In the genomic region with DNA sequence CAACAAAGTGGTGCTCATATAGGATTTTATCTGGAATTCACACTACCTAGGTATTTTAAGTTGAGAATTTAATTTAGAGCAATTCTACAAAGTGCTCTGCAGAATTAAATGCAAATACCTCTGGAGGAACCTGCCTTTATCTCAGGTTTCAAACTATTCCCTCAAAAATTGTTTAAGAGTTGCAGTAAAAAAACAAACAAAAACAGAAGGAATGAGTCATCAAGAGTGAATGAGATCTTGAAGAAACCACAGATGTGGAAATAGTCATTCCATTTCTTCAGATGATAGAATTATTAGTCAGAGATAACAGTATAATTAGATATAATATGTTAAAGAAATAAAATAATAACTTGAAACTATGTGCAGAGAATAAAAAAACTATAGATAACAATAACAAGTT, we compare ENCODE assay signal across 22 cellular contexts.
DNase-seq lines count a peak whose midpoint lies in the region; ATAC-seq, FAIRE-seq and TF ChIP-seq lines count a peak whose summit lies in the region.
"Had no signal": no experiment of that assay in that cellular context is flagged by ENCODE, and none has a peak within 500 bp of the region (broad histone marks: within the 10 kb centered on the region; RNA-seq: fewer than 3 reads in every experiment).

No MANE protein-coding gene starts in this region.

- H3K4me3 ChIP-seq in GM23248 (no peak overlapping the region), SK-N-SH (ENCODE audit: low read depth in 2 of 2, low read length in 1 of 2) (no peak overlapping the region)
- H3K4me3 ChIP-seq: gastroesophageal sphincter, GM23338, right lobe of liver had no signal

- peak; percentile 63 for DNase-seq in GM23248
- no peak for DNase-seq in SK-N-SH
- peak; percentile 40 for DNase-seq in dermis blood vessel endothelial cell
- DNase-seq in non-pigmented ciliary epithelial cell (ENCODE audit: low read depth): peak; percentile 55
- no peak for DNase-seq in activated gamma-delta T cell treated with Interleukin-2 at 50 U/mL for 16 hours
- no peak for DNase-seq in effector CD8-positive, alpha-beta T cell (lab: John Stamatoyannopoulos, UW)
- DNase-seq in GM12892 (ENCODE audit: insufficient read length): no peak
- DNase-seq: activated CD4-positive, alpha-beta memory T cell treated with anti-CD3 and anti-CD28 coated beads for 36 hours; activated T-cell treated with anti-CD3 and anti-CD28 coated beads, Interleukin-2, amount 50 U/mL, for 24 hours; central memory CD4-positive, alpha-beta T cell; Karpas-422; NCI-H1436; right lobe of liver; stimulated activated CD4-positive, alpha-beta T cell treated with anti-CD3 and anti-CD28 coated beads, Interleukin-2, amount 100 ng/mL, for 24 hours; substantia nigra; T-helper 17 cell had no signal

- no peak overlapping the region for H3K4me2 ChIP-seq in GM23248 (ENCODE audit: unreplicated experiment)
- H3K4me2 ChIP-seq in SK-N-SH: no peak overlapping the region
- H3K4me2 ChIP-seq: GM23338 had no signal

- FAIRE-seq in GM12892 (lab: Jason Lieb, UNC): no peak
- FAIRE-seq: D721Med had no signal

- H3K4me1 ChIP-seq in GM23248 (ENCODE audit: insufficient read depth): peaks cover 11% of the 10 kb centered on the region; the same call in 1 of the 2 replicates
- peaks cover 0 to 14% of the 10 kb centered on the region in 2 experiments; a peak in 3 of 4 replicates for H3K4me1 ChIP-seq in SK-N-SH (ENCODE audit: control insufficient read depth in 1 of 2, insufficient read depth in 2 of 2, low read depth in 1 of 2, low read length in 1 of 2)
- H3K4me1 ChIP-seq: gastroesophageal sphincter, right lobe of liver had no signal

- 0 out of 2 replicates have a peak, but pooled peaks cover 31% of the 10 kb centered on the region for H3K27me3 ChIP-seq in GM23248 (replicated peaks; ENCODE audit: insufficient read depth)
- H3K27me3 ChIP-seq in SK-N-SH (ENCODE audit: insufficient read depth): no peaks in the 10 kb centered on the region
- H3K27me3 ChIP-seq: right lobe of liver had no signal

- CTCF ChIA-PET in SK-N-SH (lab: Yijun Ruan, JAX): interaction anchor here (1.8 kb wide), 1 partner anchor 9 kb away, joined by 12 read pairs; no protein-coding TSS in a partner anchor

- H3K36me3 ChIP-seq in GM23248 (ENCODE audit: low read depth): no peaks in the 10 kb centered on the region
- no peaks in the 10 kb centered on the region for H3K36me3 ChIP-seq in SK-N-SH (replicated peaks in 1 of 2; ENCODE audit: control insufficient read depth in 1 of 2, insufficient read depth in 2 of 2, low read length in 1 of 2)
- H3K36me3 ChIP-seq: gastroesophageal sphincter, right lobe of liver had no signal

- no peak for TF ChIP-seq EP300 in SK-N-SH (IDR thresholded peaks at IDR 0.05; ENCODE audit: borderline replicate concordance in 1 of 2, low read depth in 1 of 2, low read length in 1 of 2)

- H4K20me1 ChIP-seq in GM23248 (ENCODE audit: insufficient read depth): no peaks in the 10 kb centered on the region
- no peaks in the 10 kb centered on the region for H4K20me1 ChIP-seq in SK-N-SH (ENCODE audit: insufficient read depth)

- POLR2A ChIA-PET in SK-N-SH (lab: Yijun Ruan, JAX): no interaction called here

- in situ Hi-C loops in GM23248 (cut with MboI): no loop called here

- H3K9me3 ChIP-seq in GM23248 (ENCODE audit: low read depth): no peaks in the 10 kb centered on the region
- H3K9me3 ChIP-seq in SK-N-SH: no peaks in the 10 kb centered on the region
- H3K9me3 ChIP-seq: gastroesophageal sphincter, right lobe of liver had no signal

- H3K9ac ChIP-seq in GM23248 (no peak overlapping the region), SK-N-SH (no peak overlapping the region)

- TF ChIP-seq CTCF in SK-N-SH (IDR thresholded peaks at IDR 0.05): no peak

- H3K9me2 ChIP-seq in GM23248 (ENCODE audit: insufficient read depth): no peaks in the 10 kb centered on the region
- H3K9me2 ChIP-seq in SK-N-SH: no peaks in the 10 kb centered on the region

- H3K79me2 ChIP-seq in GM23248 (ENCODE audit: insufficient read depth) (no peaks in the 10 kb centered on the region), SK-N-SH (ENCODE audit: insufficient read depth) (no peaks in the 10 kb centered on the region)

- TF ChIP-seq RAD21 in SK-N-SH (IDR thresholded peaks at IDR 0.05; ENCODE audit: low read length): no peak

- no peak overlapping the region for H3K27ac ChIP-seq in GM23248
- no peak overlapping the region for H3K27ac ChIP-seq in SK-N-SH (ENCODE audit: low read depth in 2 of 2, low read length in 1 of 2)
- H3K27ac ChIP-seq: gastroesophageal sphincter, right lobe of liver had no signal

- no peak for ATAC-seq in GM19351 (IDR thresholded peaks at IDR 0.05; ENCODE audit: unreplicated experiment)
- ATAC-seq: activated naive CD4-positive, alpha-beta T cell treated with anti-CD3 and anti-CD28 coated beads, Interleukin-2, amount 50 U/mL, for 72 hours; gastroesophageal sphincter; GM23338; right lobe of liver; Right ventricle myocardium inferior; T-helper 17 cell had no signal

- H3F3A ChIP-seq in GM23248 (ENCODE audit: insufficient read depth) (no peaks in the 10 kb centered on the region), SK-N-SH (replicated peaks; ENCODE audit: insufficient read depth) (no peaks in the 10 kb centered on the region)

- no peak for TF ChIP-seq POLR2A in GM12892 (IDR thresholded peaks at IDR 0.05; ENCODE audit: low read depth, low read length)

- H2AFZ ChIP-seq in GM23248 (no peak overlapping the region), SK-N-SH (ENCODE audit: low read depth) (no peak overlapping the region)
- H2AFZ ChIP-seq: GM23338 had no signal

TF ChIP-seq in SK-N-SH, 30 proteins besides CTCF, POLR2A, EP300 and RAD21:
- no peak for TF ChIP-seq FOXJ3 (CRISPR knock-in tag; IDR thresholded peaks at IDR 0.05)
- no peak for TF ChIP-seq ELF1 (IDR thresholded peaks at IDR 0.05)
- TF ChIP-seq, protein P1, sequence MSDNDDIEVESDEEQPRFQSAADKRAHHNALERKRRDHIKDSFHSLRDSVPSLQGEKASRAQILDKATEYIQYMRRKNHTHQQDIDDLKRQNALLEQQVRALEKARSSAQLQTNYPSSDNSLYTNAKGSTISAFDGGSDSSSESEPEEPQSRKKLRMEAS (IDR thresholded peaks at IDR 0.05; ENCODE audit: low read depth): no peak
- TF ChIP-seq, protein P2, sequence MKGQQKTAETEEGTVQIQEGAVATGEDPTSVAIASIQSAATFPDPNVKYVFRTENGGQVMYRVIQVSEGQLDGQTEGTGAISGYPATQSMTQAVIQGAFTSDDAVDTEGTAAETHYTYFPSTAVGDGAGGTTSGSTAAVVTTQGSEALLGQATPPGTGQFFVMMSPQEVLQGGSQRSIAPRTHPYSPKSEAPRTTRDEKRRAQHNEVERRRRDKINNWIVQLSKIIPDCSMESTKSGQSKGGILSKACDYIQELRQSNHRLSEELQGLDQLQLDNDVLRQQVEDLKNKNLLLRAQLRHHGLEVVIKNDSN (IDR thresholded peaks at IDR 0.05; ENCODE audit: borderline replicate concordance, low read depth): no peak
- no peak for TF ChIP-seq TAF1 (IDR thresholded peaks at IDR 0.05; ENCODE audit: borderline replicate concordance, low read depth, low read length)
- peak; percentile 42 for TF ChIP-seq JUND (IDR thresholded peaks at IDR 0.05)
- TF ChIP-seq NFIC (IDR thresholded peaks at IDR 0.05; ENCODE audit: borderline replicate concordance): no peak
- TF ChIP-seq, protein P3, sequence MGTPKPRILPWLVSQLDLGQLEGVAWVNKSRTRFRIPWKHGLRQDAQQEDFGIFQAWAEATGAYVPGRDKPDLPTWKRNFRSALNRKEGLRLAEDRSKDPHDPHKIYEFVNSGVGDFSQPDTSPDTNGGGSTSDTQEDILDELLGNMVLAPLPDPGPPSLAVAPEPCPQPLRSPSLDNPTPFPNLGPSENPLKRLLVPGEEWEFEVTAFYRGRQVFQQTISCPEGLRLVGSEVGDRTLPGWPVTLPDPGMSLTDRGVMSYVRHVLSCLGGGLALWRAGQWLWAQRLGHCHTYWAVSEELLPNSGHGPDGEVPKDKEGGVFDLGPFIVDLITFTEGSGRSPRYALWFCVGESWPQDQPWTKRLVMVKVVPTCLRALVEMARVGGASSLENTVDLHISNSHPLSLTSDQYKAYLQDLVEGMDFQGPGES (IDR thresholded peaks at IDR 0.05; ENCODE audit: low read depth, low read length): no peak
- no peak for TF ChIP-seq RXRA (IDR thresholded peaks at IDR 0.05; ENCODE audit: borderline replicate concordance, low read depth)
- TF ChIP-seq YY1 (IDR thresholded peaks at IDR 0.05; ENCODE audit: low read depth): no peak
- TF ChIP-seq, protein P4, sequence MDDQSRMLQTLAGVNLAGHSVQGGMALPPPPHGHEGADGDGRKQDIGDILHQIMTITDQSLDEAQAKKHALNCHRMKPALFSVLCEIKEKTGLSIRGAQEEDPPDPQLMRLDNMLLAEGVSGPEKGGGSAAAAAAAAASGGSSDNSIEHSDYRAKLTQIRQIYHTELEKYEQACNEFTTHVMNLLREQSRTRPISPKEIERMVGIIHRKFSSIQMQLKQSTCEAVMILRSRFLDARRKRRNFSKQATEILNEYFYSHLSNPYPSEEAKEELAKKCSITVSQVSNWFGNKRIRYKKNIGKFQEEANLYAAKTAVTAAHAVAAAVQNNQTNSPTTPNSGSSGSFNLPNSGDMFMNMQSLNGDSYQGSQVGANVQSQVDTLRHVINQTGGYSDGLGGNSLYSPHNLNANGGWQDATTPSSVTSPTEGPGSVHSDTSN (IDR thresholded peaks at IDR 0.05): no peak
- peak; percentile 38; the same call in 1 of the 2 replicates for TF ChIP-seq FOSL2 (IDR thresholded peaks at IDR 0.05; ENCODE audit: borderline replicate concordance, low read depth)
- peak; percentile 38; the same call in 1 of the 2 replicates for TF ChIP-seq TCF12 (IDR thresholded peaks at IDR 0.05)

Comparison
In these comparisons a context has a peak if more than half of its experiments do, and no peak if none do; other contexts are left out.
1. DNase-seq: peak in GM23248 (single experiment), dermis blood vessel endothelial cell (single experiment) and non-pigmented ciliary epithelial cell (single experiment); none in SK-N-SH (single experiment), activated gamma-delta T cell treated with Interleukin-2 at 50 U/mL for 16 hours (single experiment), effector CD8-positive, alpha-beta T cell (single experiment) and GM12892 (single experiment).